26 cellular contexts compared by ENCODE assay signal in the genomic region with DNA sequence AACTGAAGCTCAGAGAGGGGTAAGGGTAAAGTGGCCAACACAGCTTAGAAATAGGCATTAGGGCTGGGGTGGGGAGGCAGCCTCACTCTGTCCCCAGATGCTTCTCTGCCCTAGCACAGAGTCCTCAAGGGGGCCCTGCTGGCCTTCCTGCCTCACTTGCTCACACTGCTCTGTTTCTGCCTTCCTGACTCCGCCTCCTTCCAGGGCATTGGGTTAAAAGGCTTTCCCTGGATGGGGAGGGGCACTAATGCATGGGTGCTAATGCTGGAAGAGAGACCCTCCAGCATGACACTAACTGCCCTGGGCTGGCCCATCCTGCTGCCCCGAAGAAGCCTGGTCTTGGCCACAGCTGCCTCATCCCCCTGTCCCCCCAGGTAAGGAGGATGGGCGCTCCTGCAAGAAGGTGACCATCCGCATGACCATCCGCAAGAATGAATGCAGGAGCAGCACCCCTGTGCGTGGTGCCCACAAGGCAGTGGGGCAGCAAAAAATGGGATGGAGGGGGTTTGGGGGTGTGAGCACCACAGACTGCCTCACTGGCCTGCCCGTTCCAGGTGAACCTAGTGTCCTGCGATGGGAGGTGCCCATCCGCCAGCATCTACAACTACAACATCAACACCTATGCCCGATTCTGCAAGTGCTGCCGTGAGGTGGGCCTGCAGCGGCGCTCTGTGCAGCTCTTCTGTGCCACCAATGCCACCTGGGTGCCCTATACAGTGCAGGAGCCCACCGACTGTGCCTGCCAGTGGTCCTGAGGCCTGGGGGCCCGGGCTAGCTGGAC.
A peak's percentile ranks its signal among the peaks of the same experiment; 100 is the strongest.
DNase-seq lines count a peak whose midpoint lies in the region; ATAC-seq and TF ChIP-seq lines count a peak whose summit lies in the region.
"Had no signal": no experiment of that assay in that cellular context is flagged by ENCODE, and none has a peak within 500 bp of the region (broad histone marks: within the 10 kb centered on the region; RNA-seq: fewer than 3 reads in every experiment).

No MANE protein-coding gene starts in this region.

- H2BK20ac ChIP-seq in IMR-90 (ENCODE audit: low read depth, low read length), result no peak overlapping the region

- TF ChIP-seq CTCF in GM10266 (IDR thresholded peaks at IDR 0.05; ENCODE audit: control insufficient read depth, insufficient read depth, low read depth, missing control alignments) (no peak), IMR-90 (conservative IDR thresholded peaks at IDR 0.05; ENCODE audit: low read depth, low read length) (no peak), esophagus muscularis mucosa (IDR thresholded peaks at IDR 0.05) (no peak), gastrocnemius medialis (IDR thresholded peaks at IDR 0.05 in 4 of 5, conservative IDR thresholded peaks at IDR 0.05 in 1 of 5) (no peak)

- WGBS in IMR-90 (ENCODE audit: extremely low coverage in 2 of 2, insufficient read length in 1 of 2), 2 experiments, result no CpG with 5 or more reads among the region's 15 CpGs
- WGBS in esophagus muscularis mucosa, result 94% methylated on average over 10 of the region's 15 CpGs

- no peak overlapping the region for H3K4ac ChIP-seq in IMR-90 (ENCODE audit: low read depth, low read length)

- TF ChIP-seq POLR2A in IMR-90 (IDR thresholded peaks at IDR 0.05; ENCODE audit: low read depth, low read length), result no peak
- no peak for TF ChIP-seq POLR2A in esophagus muscularis mucosa (IDR thresholded peaks at IDR 0.05; ENCODE audit: low read depth)
- TF ChIP-seq POLR2A in GM18505 (IDR thresholded peaks at IDR 0.05; ENCODE audit: borderline replicate concordance, extremely low read depth, insufficient read depth, insufficient read length), result no peak
- TF ChIP-seq POLR2A in gastrocnemius medialis (IDR thresholded peaks at IDR 0.05), result no peak

- peak; percentile 2 for DNase-seq in GM10266 (ENCODE audit: extremely low spot score)
- no peak for DNase-seq in IMR-90
- DNase-seq in esophagus muscularis mucosa (ENCODE audit: extremely low spot score), result peak; percentile 86
- DNase-seq in activated naive CD4-positive, alpha-beta T cell treated with anti-CD3 and anti-CD28 coated beads, Interleukin-2, amount 50 U/mL, for 16 hours, result no peak
- DNase-seq in gastrocnemius medialis, result no peak
- no peak for DNase-seq in central memory CD4-positive, alpha-beta T cell
- DNase-seq: BE2C; Calu3; CD4-positive, alpha-beta memory T cell; DMS53; EL; GM23248; HFFc6; MM.1S; NCI-H1092; NCI-H1436 treated with DMSO at 0.1 percent for 48 hours; NCI-H2029 treated with DMSO at 0.1 percent for 48 hours; NCI-H2171 treated with DMSO at 0.1 percent for 48 hours; NCI-H446 treated with DMSO at 0.1 percent for 48 hours; NCI-H69; RPMI8226; SHP77 treated with DMSO at 0.1 percent for 48 hours; T-helper 1 cell had no signal

- no peaks in the 10 kb centered on the region for H3K79me1 ChIP-seq in IMR-90 (ENCODE audit: low read depth in 1 of 2, low read length in 2 of 2)

- BruUV-seq in IMR-90 (replicated peaks; lab: Mats Ljungman, UMichigan), result no TSS peak

- H2AK5ac ChIP-seq in IMR-90 (ENCODE audit: low read depth, low read length), result no peak overlapping the region

- dilution Hi-C loops in IMR-90 (cut with HindIII; ENCODE audit: low sequenced_read_pairs, unreplicated experiment), result no loop called here

- no peak for TF ChIP-seq RAD21 in IMR-90 (IDR thresholded peaks at IDR 0.05; ENCODE audit: low read length)

- CTCF ChIA-PET in IMR-90 (lab: Yijun Ruan, JAX), result no interaction called here

- no peak overlapping the region for H3K23ac ChIP-seq in IMR-90 (ENCODE audit: low read depth, low read length)

- no peak overlapping the region for H2AFZ ChIP-seq in IMR-90 (replicated peaks; ENCODE audit: low read length, poor library complexity)
- H2AFZ ChIP-seq: GM23248 had no signal

- H3K9ac ChIP-seq in BLaER1 (no peak overlapping the region), IMR-90 (ENCODE audit: low read depth, low read length) (no peak overlapping the region)
- H3K9ac ChIP-seq: GM23248 had no signal

- H2AK9ac ChIP-seq in IMR-90 (replicated peaks; ENCODE audit: low read depth, low read length, poor library complexity), result peak overlapping the region; percentile 10

- no peak overlapping the region for H3K14ac ChIP-seq in IMR-90 (replicated peaks; ENCODE audit: low read depth, low read length)

- no peak overlapping the region for H3K18ac ChIP-seq in IMR-90 (ENCODE audit: low read depth, low read length)

- H3K27ac ChIP-seq in BLaER1 (no peak overlapping the region), IMR-90 (ENCODE audit: insufficient read depth, low read length) (no peak overlapping the region), esophagus muscularis mucosa (replicated peaks in 1 of 4) (no peak overlapping the region), gastrocnemius medialis (no peak overlapping the region)
- H3K27ac ChIP-seq: GM23248, HL-60 had no signal

- POLR2A ChIA-PET in IMR-90 (lab: Charles Lee; ENCODE audit: unreplicated experiment), result no interaction called here

- no peak overlapping the region for H2BK120ac ChIP-seq in IMR-90 (ENCODE audit: low read depth, low read length)

- H3K9me3 ChIP-seq in BLaER1 (peaks cover 22% of the 10 kb centered on the region), IMR-90 (ENCODE audit: control insufficient read depth, insufficient read depth, low read length) (no peaks in the 10 kb centered on the region), esophagus muscularis mucosa (peaks cover 0 to 12% (median 2%) of the 10 kb centered on the region in 4 donors), gastrocnemius medialis (no peaks in the 10 kb centered on the region)
- H3K9me3 ChIP-seq: BE2C had no signal

- H4K91ac ChIP-seq in IMR-90 (ENCODE audit: insufficient read depth, low read depth, low read length), result no peak overlapping the region

- H3K4me3 ChIP-seq in BLaER1 (no peak overlapping the region), IMR-90 (ENCODE audit: insufficient read depth, low read depth, low read length) (no peak overlapping the region), esophagus muscularis mucosa (no peak overlapping the region), gastrocnemius medialis (no peak overlapping the region)
- H3K4me3 ChIP-seq: GM23248 had no signal

- H3K27me3 ChIP-seq in BLaER1 (no peaks in the 10 kb centered on the region), IMR-90 (ENCODE audit: control insufficient read depth, insufficient read depth, low read length) (no peaks in the 10 kb centered on the region), esophagus muscularis mucosa (peaks cover 0 to 27% (median 0%) of the 10 kb centered on the region in 4 donors), gastrocnemius medialis (no peaks in the 10 kb centered on the region)
- H3K27me3 ChIP-seq: BE2C had no signal

- H4K5ac ChIP-seq in IMR-90 (ENCODE audit: low read depth, low read length), result no peak overlapping the region

- in situ Hi-C loops in IMR-90 (cut with MboI; ENCODE audit: low sequenced_read_pairs), result no loop called here
- in situ Hi-C loops in gastrocnemius medialis (cut with MboI; ENCODE audit: low sequenced_read_pairs in 4 of 4), result no loop called here

- H3K4me2 ChIP-seq in BLaER1 (peak overlapping the region; percentile 2; the same call in 1 of the 2 replicates), IMR-90 (ENCODE audit: low read depth, low read length) (no peak overlapping the region)

- H2BK5ac ChIP-seq in IMR-90 (ENCODE audit: low read depth, low read length, poor library complexity, severe bottlenecking), result no peak overlapping the region

- H3K56ac ChIP-seq in IMR-90 (ENCODE audit: extremely low read depth, insufficient read depth, low read length), result no peak overlapping the region

- no peak for ATAC-seq in IMR-90 (ENCODE audit: low read depth)
- no peak for ATAC-seq in GM18505 (IDR thresholded peaks at IDR 0.05; ENCODE audit: unreplicated experiment)
- ATAC-seq in gastrocnemius medialis, result no peak

- H3K4me1 ChIP-seq in BLaER1 (peaks cover 46% of the 10 kb centered on the region), IMR-90 (ENCODE audit: control insufficient read depth, insufficient read depth, low read length) (no peaks in the 10 kb centered on the region), esophagus muscularis mucosa (no peaks in the 10 kb centered on the region), gastrocnemius medialis (peaks cover 0 to 7% of the 10 kb centered on the region in 2 donors)
- H3K4me1 ChIP-seq: BE2C had no signal

- H2BK15ac ChIP-seq in IMR-90 (ENCODE audit: low read depth, low read length), result no peak overlapping the region

- no peak overlapping the region for H4K8ac ChIP-seq in IMR-90 (ENCODE audit: low read depth in 2 of 2, low read length in 2 of 2)

- H3K36me3 ChIP-seq in BLaER1 (no peaks in the 10 kb centered on the region), IMR-90 (ENCODE audit: control insufficient read depth, insufficient read depth, low read length) (no peaks in the 10 kb centered on the region), esophagus muscularis mucosa (no peaks in the 10 kb centered on the region), gastrocnemius medialis (no peaks in the 10 kb centered on the region)
- H3K36me3 ChIP-seq: BE2C had no signal

- no peak for TF ChIP-seq EP300 in esophagus muscularis mucosa (IDR thresholded peaks at IDR 0.05)

- intact Hi-C loops in IMR-90 (cut with micrococcal nuclease), result no loop called here
- intact Hi-C loops in esophagus muscularis mucosa (cut with DNase I), result no loop called here
- intact Hi-C loops in gastrocnemius medialis (cut with DNase I; ENCODE audit: low total_unique reads), result no loop called here

- H3K9me1 ChIP-seq in IMR-90 (ENCODE audit: insufficient read depth, low read length), result no peaks in the 10 kb centered on the region

- no peaks in the 10 kb centered on the region for H4K20me1 ChIP-seq in BLaER1
- H4K20me1 ChIP-seq in IMR-90 (ENCODE audit: insufficient read depth, low read length), result no peaks in the 10 kb centered on the region

TF ChIP-seq in IMR-90, 13 proteins besides CTCF, POLR2A, EP300 and RAD21:
- TF ChIP-seq MXI1 (IDR thresholded peaks at IDR 0.05; ENCODE audit: borderline replicate concordance, low read depth, low read length), result no peak

Comparison
In these comparisons a context has a peak if more than half of its experiments do, and no peak if none do; other contexts are left out.
1. DNase-seq: peak in GM10266 (single experiment) and esophagus muscularis mucosa (single experiment); none in IMR-90 (single experiment), activated naive CD4-positive, alpha-beta T cell treated with anti-CD3 and anti-CD28 coated beads, Interleukin-2, amount 50 U/mL, for 16 hours (single experiment), gastrocnemius medialis (0 of 2) and central memory CD4-positive, alpha-beta T cell (single experiment).